Comparison of ENCODE assay signal across 15 cellular contexts in the genomic region with DNA sequence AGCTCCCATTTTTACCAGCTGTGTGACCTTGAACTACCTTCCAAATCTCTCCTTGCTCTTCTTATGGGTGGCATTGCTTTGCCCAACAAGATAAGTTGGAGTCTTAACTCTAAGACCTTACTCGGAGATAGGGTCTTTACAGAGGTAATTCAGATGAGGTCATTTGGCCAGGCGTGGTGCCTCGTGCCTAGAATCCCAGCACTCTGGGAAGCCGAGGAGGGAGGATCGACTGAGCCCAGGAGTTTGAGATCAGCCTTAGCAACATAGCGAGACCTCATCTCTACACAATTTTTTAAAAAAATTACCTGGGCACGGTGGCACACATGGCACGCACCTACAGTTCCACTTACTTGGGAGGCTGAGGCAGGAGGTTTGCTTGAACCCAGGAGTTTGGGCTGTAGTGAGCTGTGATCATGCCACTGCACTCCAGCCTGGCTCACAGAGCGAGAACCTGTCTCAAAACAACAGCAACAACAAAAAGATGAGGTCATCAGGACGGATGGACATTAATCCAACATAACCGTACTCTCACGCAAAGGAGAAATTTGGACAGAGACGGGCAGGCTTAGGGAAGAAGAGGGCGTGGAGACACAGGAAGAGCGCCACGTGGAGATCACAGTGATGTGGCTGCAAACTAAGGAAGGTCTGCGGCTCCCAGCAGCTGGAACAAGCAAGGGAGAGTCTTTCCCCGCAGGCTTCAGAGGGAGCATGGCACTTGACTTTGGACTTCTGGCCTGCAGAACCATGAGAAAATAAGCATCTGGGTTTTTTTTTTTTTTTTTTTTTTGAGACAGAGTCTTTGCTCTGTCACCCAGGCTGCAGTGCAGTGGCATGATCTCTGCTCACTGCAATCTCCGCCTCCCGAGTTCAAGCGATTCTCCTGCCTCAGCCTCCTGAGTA.
DNase-seq lines count a peak whose midpoint lies in the region; ATAC-seq and TF ChIP-seq lines count a peak whose summit lies in the region.
"Had no signal": no experiment of that assay in that cellular context is flagged by ENCODE, and none has a peak within 500 bp of the region (broad histone marks: within the 10 kb centered on the region; RNA-seq: fewer than 3 reads in every experiment).

No MANE protein-coding gene starts in this region.

- no peaks in the 10 kb centered on the region for H3K4me1 Mint-ChIP-seq in activated naive CD4-positive, alpha-beta T cell treated with anti-CD3 and anti-CD28 coated beads, Interleukin-2, amount 50 U/mL, for 24 hours
- H3K4me1 Mint-ChIP-seq in neural progenitor cell = peaks cover 28% of the 10 kb centered on the region
- H3K4me1 Mint-ChIP-seq: CD8-positive, alpha-beta memory T cell had no signal

- H3K36me3 ChIP-seq in body of pancreas (replicated peaks in 1 of 2; ENCODE audit: insufficient read depth in 1 of 2, low read depth in 2 of 2) (no peaks in the 10 kb centered on the region), neural progenitor cell (no peaks in the 10 kb centered on the region)
- H3K36me3 ChIP-seq: BLaER1 had no signal

- H4K20me1 ChIP-seq in neural progenitor cell (ENCODE audit: low read depth) = no peaks in the 10 kb centered on the region
- H4K20me1 ChIP-seq: BLaER1 had no signal

- DNase-seq in activated naive CD4-positive, alpha-beta T cell treated with anti-CD3 and anti-CD28 coated beads, Interleukin-2, amount 50 U/mL, for 72 hours (ENCODE audit: low spot score in 2 of 2) = no peak
- peak; percentile 98 for DNase-seq in RPMI7951 (ENCODE audit: low read depth)
- DNase-seq in body of pancreas = peak; percentile 75 to 84 (median 80)
- no peak for DNase-seq in neural progenitor cell (ENCODE audit: low spot score)
- no peak for DNase-seq in NOMO-1 treated with DMSO at 0.1 percent for 48 hours (lab: John Stamatoyannopoulos, UW; ENCODE audit: unreplicated experiment)
- DNase-seq in NCI-H2171 treated with DMSO at 0.1 percent for 48 hours (lab: John Stamatoyannopoulos, UW) = no peak
- DNase-seq: 8988T; AML-193; CD8-positive, alpha-beta memory T cell; DMS79 had no signal

- H3K9me3 ChIP-seq in body of pancreas (no peaks in the 10 kb centered on the region), neural progenitor cell (ENCODE audit: low read depth) (no peaks in the 10 kb centered on the region)

- H3K27me3 Mint-ChIP-seq in activated naive CD4-positive, alpha-beta T cell treated with anti-CD3 and anti-CD28 coated beads, Interleukin-2, amount 50 U/mL, for 24 hours = peaks cover 1% of the 10 kb centered on the region
- peaks cover 10% of the 10 kb centered on the region for H3K27me3 Mint-ChIP-seq in neural progenitor cell (ENCODE audit: insufficient read depth, low read depth)

- H3K4me1 ChIP-seq in body of pancreas = peaks cover 57% of the 10 kb centered on the region
- H3K4me1 ChIP-seq in neural progenitor cell = peaks cover 15% of the 10 kb centered on the region
- H3K4me1 ChIP-seq: BLaER1 had no signal

- ATAC-seq in activated naive CD4-positive, alpha-beta T cell treated with anti-CD3 and anti-CD28 coated beads, Interleukin-2, amount 50 U/mL, for 72 hours = no peak
- ATAC-seq in body of pancreas (peak; percentile 84), HG02571 (IDR thresholded peaks at IDR 0.05; ENCODE audit: unreplicated experiment) (no peak)
- ATAC-seq: GM12878, HCT116 had no signal

- H3K4me2 ChIP-seq in neural progenitor cell = no peak overlapping the region
- H3K4me2 ChIP-seq: BLaER1 had no signal

- H3K27ac Mint-ChIP-seq in activated naive CD4-positive, alpha-beta T cell treated with anti-CD3 and anti-CD28 coated beads, Interleukin-2, amount 50 U/mL, for 24 hours = peak overlapping the region; percentile 38
- no peak overlapping the region for H3K27ac Mint-ChIP-seq in activated naive CD4-positive, alpha-beta T cell treated with anti-CD3 and anti-CD28 coated beads, Interleukin-2, amount 50 U/mL, for 72 hours
- H3K27ac Mint-ChIP-seq in neural progenitor cell = peak overlapping the region; percentile 55
- H3K27ac Mint-ChIP-seq: CD8-positive, alpha-beta memory T cell had no signal

- no peaks in the 10 kb centered on the region for H3K9me3 Mint-ChIP-seq in activated naive CD4-positive, alpha-beta T cell treated with anti-CD3 and anti-CD28 coated beads, Interleukin-2, amount 50 U/mL, for 24 hours
- H3K9me3 Mint-ChIP-seq in activated naive CD4-positive, alpha-beta T cell treated with anti-CD3 and anti-CD28 coated beads, Interleukin-2, amount 50 U/mL, for 72 hours = peaks cover 0 to 4% of the 10 kb centered on the region in 2 donors
- H3K9me3 Mint-ChIP-seq in neural progenitor cell = peaks cover 14% of the 10 kb centered on the region
- H3K9me3 Mint-ChIP-seq: CD8-positive, alpha-beta memory T cell had no signal

- 31 to 45% methylated on average over 21 of the region's 21 CpGs for WGBS in body of pancreas, 2 donors

- peak in 1 of 7 experiments; percentile 7 for TF ChIP-seq CTCF in body of pancreas (IDR thresholded peaks at IDR 0.05)
- TF ChIP-seq CTCF in neural progenitor cell (IDR thresholded peaks at IDR 0.05) = no peak

- no peaks in the 10 kb centered on the region for H3F3A ChIP-seq in neural progenitor cell (ENCODE audit: low read depth)

- H3K27ac ChIP-seq in body of pancreas (peak overlapping the region; percentile 89 to 98 (median 90)), neural progenitor cell (no peak overlapping the region)
- H3K27ac ChIP-seq: BLaER1 had no signal

- no peaks in the 10 kb centered on the region for H3K27me3 ChIP-seq in body of pancreas
- no peaks in the 10 kb centered on the region for H3K27me3 ChIP-seq in neural progenitor cell
- H3K27me3 ChIP-seq: BLaER1 had no signal

- intact Hi-C loops in body of pancreas (cut with DNase I) = no loop called here

- H3K9ac ChIP-seq in neural progenitor cell = no peak overlapping the region
- H3K9ac ChIP-seq: BLaER1 had no signal

- H3K36me3 Mint-ChIP-seq in activated naive CD4-positive, alpha-beta T cell treated with anti-CD3 and anti-CD28 coated beads, Interleukin-2, amount 50 U/mL, for 24 hours = no peaks in the 10 kb centered on the region
- H3K36me3 Mint-ChIP-seq in activated naive CD4-positive, alpha-beta T cell treated with anti-CD3 and anti-CD28 coated beads, Interleukin-2, amount 50 U/mL, for 72 hours = no peaks in the 10 kb centered on the region
- H3K36me3 Mint-ChIP-seq in neural progenitor cell = peaks cover 4% of the 10 kb centered on the region

- H3K4me3 Mint-ChIP-seq in activated naive CD4-positive, alpha-beta T cell treated with anti-CD3 and anti-CD28 coated beads, Interleukin-2, amount 50 U/mL, for 24 hours = no peak overlapping the region
- H3K4me3 Mint-ChIP-seq in neural progenitor cell = no peak overlapping the region
- H3K4me3 Mint-ChIP-seq: CD8-positive, alpha-beta memory T cell had no signal

- peak in 2 of 3 donors; percentile 60 to 66 for TF ChIP-seq POLR2A in body of pancreas (IDR thresholded peaks at IDR 0.05)

- no peaks in the 10 kb centered on the region for H3K79me2 ChIP-seq in neural progenitor cell (ENCODE audit: low read depth)

- H3K4me3 ChIP-seq in body of pancreas = no peak overlapping the region
- no peak overlapping the region for H3K4me3 ChIP-seq in neural progenitor cell
- H3K4me3 ChIP-seq: BLaER1, GM12878 had no signal

- no peak overlapping the region for H2AFZ ChIP-seq in neural progenitor cell (replicated peaks)

Comparison
In these comparisons a context has a peak if more than half of its experiments do, and no peak if none do; other contexts are left out.
1. H3K27ac Mint-ChIP-seq: peak in activated naive CD4-positive, alpha-beta T cell treated with anti-CD3 and anti-CD28 coated beads, Interleukin-2, amount 50 U/mL, for 24 hours (single experiment) and neural progenitor cell (single experiment); none in activated naive CD4-positive, alpha-beta T cell treated with anti-CD3 and anti-CD28 coated beads, Interleukin-2, amount 50 U/mL, for 72 hours (0 of 2).
2. DNase-seq: peak in RPMI7951 (single experiment) and body of pancreas (4 of 4); none in activated naive CD4-positive, alpha-beta T cell treated with anti-CD3 and anti-CD28 coated beads, Interleukin-2, amount 50 U/mL, for 72 hours (0 of 2), neural progenitor cell (single experiment), NOMO-1 treated with DMSO at 0.1 percent for 48 hours (single experiment) and NCI-H2171 treated with DMSO at 0.1 percent for 48 hours (single experiment).